Comparison of ENCODE assay signal across 34 cellular contexts in the genomic region with DNA sequence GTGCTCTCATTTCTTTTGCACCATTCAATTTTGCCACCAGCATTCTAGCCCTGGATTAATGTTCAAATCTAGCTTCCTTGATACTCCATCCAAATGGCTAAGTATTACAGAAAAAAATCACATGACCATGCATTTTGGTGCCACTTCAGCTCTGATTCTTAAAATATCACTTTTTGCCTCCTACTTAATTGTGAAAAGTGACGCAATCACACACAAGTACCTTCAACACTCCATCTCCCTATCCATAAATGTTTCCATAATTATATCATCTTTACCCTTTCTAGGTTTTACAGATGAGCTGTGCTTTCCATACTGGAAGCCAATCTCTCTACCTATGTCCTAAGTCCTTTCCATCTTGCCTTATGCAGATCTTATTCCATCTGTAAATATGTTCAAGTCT. TPM values are rescaled to one million over a fixed set of nuclear protein-coding genes. Genes with fewer than 3 reads are reported as not detected.
"Had no signal": no experiment of that assay in that cellular context is flagged by ENCODE, and none has a peak within 500 bp of the region (broad histone marks: within the 10 kb centered on the region; RNA-seq: fewer than 3 reads in every experiment).

No MANE protein-coding gene starts in this region.

- H3K4me3 ChIP-seq: ascending aorta, cardiac muscle cell had no signal

- ATAC-seq: activated CD4-positive, alpha-beta T cell treated with anti-CD3 and anti-CD28 coated beads for 36 hours; activated CD4-positive, CD25-positive, alpha-beta regulatory T cell treated with anti-CD3 and anti-CD28 coated beads, Interleukin-2, amount 50 U/mL, for 24 hours; activated CD8-positive, alpha-beta memory T cell treated with anti-CD3 and anti-CD28 coated beads, Interleukin-2, amount 10 ng/mL, durations not matched to agents 7 days and 5 days; activated CD8-positive, alpha-beta T cell treated with anti-CD3 and anti-CD28 coated beads, Interleukin-2, amount 10 ng/mL, durations not matched to agents 7 days and 5 days; activated naive CD8-positive, alpha-beta T cell treated with anti-CD3 and anti-CD28 coated beads, Interleukin-2, amount 50 U/mL, for 24 hours; WTC11 had no signal

- H3K27me3 ChIP-seq: ascending aorta, cardiac muscle cell had no signal

- H3K9me3 ChIP-seq: ascending aorta had no signal

- H3K4me1 ChIP-seq: ascending aorta had no signal

- DNase-seq: activated CD4-positive, alpha-beta memory T cell treated with anti-CD3 and anti-CD28 coated beads, Interleukin-2, amount 10 ng/mL, durations not matched to agents 7 days and 5 days; activated CD4-positive, alpha-beta T cell treated with anti-CD3 and anti-CD28 coated beads for 1 hour; activated CD4-positive, alpha-beta T cell treated with anti-CD3 and anti-CD28 coated beads for 36 hours; activated CD4-positive, alpha-beta T cell treated with anti-CD3 and anti-CD28 coated beads for 48 hours; activated CD4-positive, alpha-beta T cell treated with anti-CD3 and anti-CD28 coated beads, Interleukin-2, amount 10 ng/mL, durations not matched to agents 7 days and 5 days; activated CD4-positive, alpha-beta T cell treated with anti-CD3 and anti-CD28 coated beads, Interleukin-2, amount 50 U/mL, for 48 hours; activated CD4-positive, CD25-positive, alpha-beta regulatory T cell; activated CD8-positive, alpha-beta memory T cell treated with anti-CD3 and anti-CD28 coated beads for 24 hours; activated CD8-positive, alpha-beta memory T cell treated with anti-CD3 and anti-CD28 coated beads, Interleukin-2, amount 10 ng/mL, durations not matched to agents 7 days and 5 days; activated CD8-positive, alpha-beta memory T cell treated with anti-CD3 and anti-CD28 coated beads, Interleukin-2, amount 50 U/mL, for 48 hours; activated CD8-positive, alpha-beta T cell treated with anti-CD3 and anti-CD28 coated beads, Interleukin-2, amount 10 ng/mL, durations not matched to agents 7 days and 5 days; activated effector memory CD4-positive, alpha-beta T cell treated with Interleukin-2 at 50 U/mL for 16 hours; activated gamma-delta T cell; activated naive CD4-positive, alpha-beta T cell treated with anti-CD3 and anti-CD28 coated beads, Interleukin-2, amount 10 ng/mL, durations not matched to agents 7 days and 5 days; activated naive CD4-positive, alpha-beta T cell treated with Interleukin-2 at 50 U/mL for 16 hours; activated naive CD8-positive, alpha-beta T cell treated with anti-CD3 and anti-CD28 coated beads, Interleukin-2, amount 10 ng/mL, durations not matched to agents 7 days and 5 days; activated naive CD8-positive, alpha-beta T cell treated with anti-CD3 and anti-CD28 coated beads, Interleukin-2, amount 50 U/mL, for 24 hours; activated T-cell treated with anti-CD3 and anti-CD28 coated beads, Interleukin-2, amount 50 U/mL, for 24 hours; activated T-cell treated with anti-CD3 and anti-CD28 coated beads, Interleukin-2, amount 50 U/mL, for 48 hours; amygdala; anterior cingulate cortex; caudate nucleus; cerebellar nuclear complex; T-helper 2 cell; T-helper 9 cell had no signal

- H3K27ac ChIP-seq: ascending aorta, cardiac muscle cell, VCaP had no signal

- FAIRE-seq: bronchial epithelial cell, TTC549 had no signal

RNA-seq across cellular contexts. Expression of gene ERICH3, which starts 43.2 kb away (rescaled TPM):
- total RNA-seq: activated CD4-positive, alpha-beta T cell treated with anti-CD3 and anti-CD28 coated beads for 36 hours; activated CD4-positive, alpha-beta T cell treated with anti-CD3 and anti-CD28 coated beads, Interleukin-2, amount 10 ng/mL, durations not matched to agents 7 days and 5 days; activated CD8-positive, alpha-beta T cell treated with anti-CD3 and anti-CD28 coated beads, Interleukin-2, amount 10 ng/mL, durations not matched to agents 7 days and 5 days; activated naive CD8-positive, alpha-beta T cell treated with anti-CD3 and anti-CD28 coated beads, Interleukin-2, amount 10 ng/mL, durations not matched to agents 7 days and 5 days; activated T-helper 2 cell treated with anti-CD3 and anti-CD28 coated beads, Interferon-gamma antibody, Interleukin-2, Interleukin-4, amounts not matched to agents 10 μg/mL and 5 μg/mL and 100 μg/mL, durations not matched to agents 14 hours and 24 hours and 36 hours; ascending aorta; bronchial epithelial cell; chondrocyte had no signal
- polyA plus RNA-seq: cardiac muscle cell had no signal
